31 cellular contexts compared by ENCODE assay signal in the genomic region with DNA sequence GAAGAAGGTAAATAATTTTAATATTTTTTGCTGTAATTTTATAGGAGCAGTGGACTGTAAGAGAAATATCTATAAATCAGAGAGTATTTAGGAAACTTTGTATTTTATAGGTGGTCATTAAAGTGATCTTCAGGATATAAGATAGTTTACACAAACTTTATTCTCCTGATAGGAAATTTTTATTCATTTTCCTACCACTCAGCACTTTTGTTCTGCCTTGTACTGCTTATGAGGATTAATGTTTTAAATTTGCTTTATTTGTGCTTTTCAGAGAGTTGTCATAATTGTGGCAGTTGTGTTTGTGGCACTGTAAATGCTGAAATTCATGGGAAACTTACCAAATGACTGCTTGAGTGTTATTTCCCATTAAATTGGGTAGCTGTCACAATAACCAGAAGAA.
"Had no signal": no experiment of that assay in that cellular context is flagged by ENCODE, and none has a peak within 500 bp of the region (broad histone marks: within the 10 kb centered on the region; RNA-seq: fewer than 3 reads in every experiment).

No MANE protein-coding gene starts in this region.

- H2AFZ ChIP-seq: neural progenitor cell, parathyroid adenoma had no signal

- H3K4me3 ChIP-seq: neural progenitor cell, ovary, psoas muscle, skin epidermis, smooth muscle cell, spleen, suprapubic skin, testis, tibial artery, transverse colon, upper lobe of right lung, uterus had no signal

- H3K4me2 ChIP-seq: neural progenitor cell, smooth muscle cell had no signal

- H3K36me3 ChIP-seq: ovary, uterus had no signal

- ATAC-seq: natural killer cell; psoas muscle; right cardiac atrium; sciatic nerve; stimulated activated memory B cell treated with anti-CD40 and anti-IgM and Interleukin-4, amounts not matched to agents 10 μg/mL and 1 μg/mL and 100 μg/mL, for 72 hours; stimulated activated naive CD8-positive, alpha-beta T cell treated with anti-CD3 and anti-CD28 coated beads, Interleukin-15, amount 100 ng/mL, for 72 hours; stimulated activated naive CD8-positive, alpha-beta T cell treated with anti-CD3 and anti-CD28 coated beads, Interleukin-15, Interleukin-2, amounts not matched to agents 100 U/mL and 50 U/mL, for 24 hours; upper lobe of right lung had no signal

- H3K4me3 Mint-ChIP-seq: natural killer cell; nephron; neural progenitor cell; stimulated activated memory B cell treated with anti-CD40 and anti-IgM and Interleukin-4, amounts not matched to agents 10 μg/mL and 1 μg/mL and 100 μg/mL, for 72 hours; stimulated activated naive CD8-positive, alpha-beta T cell treated with anti-CD3 and anti-CD28 coated beads, Interleukin-15, amount 100 ng/mL, for 72 hours; type B pancreatic cell had no signal

- H3K79me2 ChIP-seq: parathyroid adenoma had no signal

- H3K9me3 Mint-ChIP-seq: natural killer cell; nephron; neural progenitor cell; stimulated activated memory B cell treated with anti-CD40 and anti-IgM and Interleukin-4, amounts not matched to agents 10 μg/mL and 1 μg/mL and 100 μg/mL, for 72 hours; stimulated activated naive CD8-positive, alpha-beta T cell treated with anti-CD3 and anti-CD28 coated beads, Interleukin-15, amount 100 ng/mL, for 72 hours; type B pancreatic cell had no signal

- H3K9me3 ChIP-seq: ovary, psoas muscle, spleen, suprapubic skin, testis, tibial artery, transverse colon, upper lobe of right lung, uterus had no signal

- H3K27ac ChIP-seq: neural progenitor cell, ovary, parathyroid adenoma, psoas muscle, skin epidermis, spleen, suprapubic skin, testis, tibial artery, transverse colon, upper lobe of right lung, uterus had no signal

- H3K4me1 Mint-ChIP-seq: nephron; neural progenitor cell; stimulated activated naive CD8-positive, alpha-beta T cell treated with anti-CD3 and anti-CD28 coated beads, Interleukin-15, amount 100 ng/mL, for 72 hours had no signal

- H3K27ac Mint-ChIP-seq: natural killer cell; nephron; neural progenitor cell; progenitor cell of endocrine pancreas; stimulated activated naive CD8-positive, alpha-beta T cell treated with anti-CD3 and anti-CD28 coated beads, Interleukin-15, amount 100 ng/mL, for 72 hours; type B pancreatic cell had no signal

- DNase-seq: natural killer cell; occipital lobe; ovary; posterior cingulate gyrus; psoas muscle; right cardiac atrium; spleen; stimulated activated CD4-positive, alpha-beta T cell treated with anti-CD3 and anti-CD28 coated beads, Interleukin-12 subunit alpha, Interleukin-12 subunit beta, amount 100 ng/mL, for 4 hours; stimulated activated CD4-positive, alpha-beta T cell treated with anti-CD3 and anti-CD28 coated beads, Interleukin-1b, Interleukin-23, amount 100 ng/mL, for 48 hours; stimulated activated CD4-positive, alpha-beta T cell treated with anti-CD3 and anti-CD28 coated beads, Interleukin-4, amount 100 ng/mL, for 1 hour; stimulated activated CD4-positive, alpha-beta T cell treated with anti-CD3 and anti-CD28 coated beads, Interleukin-4, amount 100 ng/mL, for 4 hours; stimulated activated CD8-positive, alpha-beta memory T cell treated with anti-CD3 and anti-CD28 coated beads, Interleukin-4, amount 100 ng/mL, for 48 hours; stimulated activated naive CD4-positive, alpha-beta T cell; stimulated activated naive CD8-positive, alpha-beta T cell treated with anti-CD3 and anti-CD28 coated beads, Interleukin-15, amount 100 ng/mL, for 72 hours; stimulated activated naive CD8-positive, alpha-beta T cell treated with anti-CD3 and anti-CD28 coated beads, Interleukin-15, Interleukin-2, amounts not matched to agents 100 U/mL and 50 U/mL, for 24 hours; substantia nigra; testis; tibial artery; transverse colon; upper lobe of right lung; uterus had no signal

- H3K9ac ChIP-seq: neural progenitor cell, parathyroid adenoma had no signal

- H3K27me3 Mint-ChIP-seq: progenitor cell of endocrine pancreas; stimulated activated memory B cell treated with anti-CD40 and anti-IgM and Interleukin-4, amounts not matched to agents 10 μg/mL and 1 μg/mL and 100 μg/mL, for 72 hours; stimulated activated naive CD8-positive, alpha-beta T cell treated with anti-CD3 and anti-CD28 coated beads, Interleukin-15, amount 100 ng/mL, for 72 hours; type B pancreatic cell had no signal

- H3K27me3 ChIP-seq: neural progenitor cell, ovary, spleen, suprapubic skin, testis, tibial artery, transverse colon, upper lobe of right lung, uterus had no signal

- H3K4me1 ChIP-seq: parathyroid adenoma, psoas muscle, suprapubic skin, testis, tibial artery, upper lobe of right lung, uterus had no signal
